Comparison of ENCODE assay signal across 25 cellular contexts in genomic region chr1:209196140-209196539, GRCh38.
"Had no signal": no experiment of that assay in that cellular context is flagged by ENCODE, and none has a peak within 500 bp of the region (broad histone marks: within the 10 kb centered on the region; RNA-seq: fewer than 3 reads in every experiment).

No MANE protein-coding gene starts in this region.

- ATAC-seq: mucosa of descending colon; naive thymus-derived CD4-positive, alpha-beta T cell; natural killer cell treated with Interleukin-12 subunit alpha and Interleukin-12 subunit beta and Interleukin-15 and Interleukin-18, amount 100 ng/mL, for 72 hours; sciatic nerve; stimulated activated naive B cell treated with anti-CD40 and anti-IgM and Interleukin-4, amounts not matched to agents 10 μg/mL and 1 μg/mL and 100 μg/mL, for 72 hours; stimulated activated naive CD8-positive, alpha-beta T cell treated with anti-CD3 and anti-CD28 coated beads, Interleukin-15, Interleukin-2, amounts not matched to agents 100 U/mL and 50 U/mL, for 24 hours had no signal

- H3K27ac Mint-ChIP-seq: mesothelial cell of epicardium; natural killer cell treated with Interleukin-12 subunit alpha and Interleukin-12 subunit beta and Interleukin-15 and Interleukin-18, amount 100 ng/mL, for 72 hours; progenitor cell of endocrine pancreas; stimulated activated naive B cell treated with anti-CD40 and anti-IgM and Interleukin-4, amounts not matched to agents 10 μg/mL and 1 μg/mL and 100 μg/mL, for 72 hours had no signal

- H3K4me3 Mint-ChIP-seq: mesothelial cell of epicardium; naive thymus-derived CD4-positive, alpha-beta T cell; natural killer cell treated with Interleukin-12 subunit alpha and Interleukin-12 subunit beta and Interleukin-15 and Interleukin-18, amount 100 ng/mL, for 72 hours; stimulated activated naive B cell treated with anti-CD40 and anti-IgM and Interleukin-4, amounts not matched to agents 10 μg/mL and 1 μg/mL and 100 μg/mL, for 72 hours had no signal

- H3K36me3 ChIP-seq: left ventricle myocardium inferior, ovary, right atrium auricular region, stomach, thyroid gland, transverse colon, upper lobe of left lung, vagina had no signal

- H3K9me3 ChIP-seq: ovary, testis, thyroid gland had no signal

- H3K4me1 ChIP-seq: left ventricle myocardium inferior, right atrium auricular region, stomach, thyroid gland, upper lobe of left lung, vagina had no signal

- H3K27ac ChIP-seq: left ventricle myocardium inferior, ovary, right atrium auricular region, skin epidermis, stomach, testis, thyroid gland, transverse colon, upper lobe of left lung, vagina had no signal

- H3K27me3 Mint-ChIP-seq: progenitor cell of endocrine pancreas had no signal

- H3K27me3 ChIP-seq: ovary, right atrium auricular region, testis, thyroid gland, transverse colon, upper lobe of left lung, vagina had no signal

- H3K4me3 ChIP-seq: left ventricle myocardium inferior, lung, mucosa of descending colon, ovary, right atrium auricular region, skin epidermis, stomach, testis, thyroid gland, transverse colon, upper lobe of left lung, vagina had no signal

- DNase-seq: islet precursor cell; left ventricle myocardium inferior; mesendoderm; mucosa of descending colon; naive thymus-derived CD4-positive, alpha-beta T cell; ovary; stimulated activated CD4-positive, alpha-beta T cell treated with anti-CD3 and anti-CD28 coated beads, Interleukin-12 subunit alpha, Interleukin-12 subunit beta, amount 100 ng/mL, for 4 hours; stimulated activated CD4-positive, alpha-beta T cell treated with anti-CD3 and anti-CD28 coated beads, Interleukin-15, amount 100 ng/mL, for 24 hours; stimulated activated CD4-positive, alpha-beta T cell treated with anti-CD3 and anti-CD28 coated beads, Interleukin-2, amount 100 ng/mL, for 24 hours; stimulated activated CD4-positive, alpha-beta T cell treated with anti-CD3 and anti-CD28 coated beads, Interleukin-4, amount 100 ng/mL, for 1 hour; stimulated activated naive B cell treated with anti-CD40 and anti-IgM and Interleukin-4, amounts not matched to agents 10 μg/mL and 1 μg/mL and 100 μg/mL, for 72 hours; stimulated activated naive CD8-positive, alpha-beta T cell treated with anti-CD3 and anti-CD28 coated beads, Interleukin-15, Interleukin-2, amounts not matched to agents 100 U/mL and 50 U/mL, for 24 hours; stomach; testis; thyroid gland; transverse colon; upper lobe of left lung had no signal

- H3K4me1 Mint-ChIP-seq: stimulated activated naive B cell treated with anti-CD40 and anti-IgM and Interleukin-4, amounts not matched to agents 10 μg/mL and 1 μg/mL and 100 μg/mL, for 72 hours had no signal
